9 cellular contexts compared by ENCODE assay signal in genomic region chr1:27564710-27565649, GRCh38. TPM values are rescaled to one million over a fixed set of nuclear protein-coding genes. Genes with fewer than 3 reads are reported as not detected.
A peak's percentile ranks its signal among the peaks of the same experiment; 100 is the strongest.
DNase-seq lines count a peak whose midpoint lies in the region; ATAC-seq and TF ChIP-seq lines count a peak whose summit lies in the region.
"Had no signal": no experiment of that assay in that cellular context is flagged by ENCODE, and none has a peak within 500 bp of the region (broad histone marks: within the 10 kb centered on the region; RNA-seq: fewer than 3 reads in every experiment).

No MANE protein-coding gene starts in this region.

- H3K4me1 ChIP-seq in mucosa of stomach (ENCODE audit: control insufficient read depth, insufficient read depth, low read length) (peaks cover 85% of the 10 kb centered on the region), thoracic aorta (ENCODE audit: control insufficient read depth in 1 of 2, low read depth in 2 of 2) (peaks cover 77 to 97% of the 10 kb centered on the region in 2 donors)

- intact Hi-C loops in dorsolateral prefrontal cortex (cut with DNase I) = loop anchor here in 1 of 2 donors (5.0 kb wide), 1 partner anchor 38 kb away; no protein-coding TSS in a partner anchor

- peak overlapping the region in 9 of 59 donors; percentile 9 to 32 (median 17) for H3K4me3 ChIP-seq in dorsolateral prefrontal cortex
- peak overlapping the region; percentile 22 for H3K4me3 ChIP-seq in mucosa of stomach (ENCODE audit: low read length)
- peak overlapping the region; percentile 53 for H3K4me3 ChIP-seq in thoracic aorta

- TF ChIP-seq CTCF in dorsolateral prefrontal cortex (IDR thresholded peaks at IDR 0.05 in 54 of 56, conservative IDR thresholded peaks at IDR 0.05 in 2 of 56; ENCODE audit: low read depth in 1 of 56, partially characterized antibody in 56 of 56) = no peak
- TF ChIP-seq CTCF in thoracic aorta (IDR thresholded peaks at IDR 0.05) = no peak

- ATAC-seq in thoracic aorta (ENCODE audit: insufficient number of reproducible peaks, low FRiP score, low read depth) (no peak), GM21447 (IDR thresholded peaks at IDR 0.05; ENCODE audit: unreplicated experiment) (no peak)

- DNase-seq in NCI-H446 treated with DMSO at 0.1 percent for 48 hours (lab: John Stamatoyannopoulos, UW) = peak; percentile 40
- DNase-seq in dorsolateral prefrontal cortex = peak in 1 of 10 donors; percentile 71
- DNase-seq in thoracic aorta (ENCODE audit: low spot score) = no peak
- no peak for DNase-seq in activated effector memory CD4-positive, alpha-beta T cell treated with anti-CD3 and anti-CD28 coated beads, Interleukin-2, amount 50 U/mL, for 16 hours
- no peak for DNase-seq in A172 (ENCODE audit: low spot score)
- no peak for DNase-seq in Ammon's horn (ENCODE audit: low spot score)
- DNase-seq: activated T-cell treated with anti-CD3 and anti-CD28 coated beads, Interleukin-2, amount 50 U/mL, for 1 hour had no signal

- H3K27ac ChIP-seq in dorsolateral prefrontal cortex (peak overlapping the region in 58 of 59 donors; percentile 31 to 94 (median 83)), thoracic aorta (peak overlapping the region; percentile 77 to 97)

- H3K9me3 ChIP-seq in mucosa of stomach (ENCODE audit: control insufficient read depth, low read length) = no peaks in the 10 kb centered on the region
- no peaks in the 10 kb centered on the region for H3K9me3 ChIP-seq in thoracic aorta

- H3K9ac ChIP-seq in mucosa of stomach (ENCODE audit: low read length) = peak overlapping the region; percentile 72

- H3K36me3 ChIP-seq in mucosa of stomach (ENCODE audit: control insufficient read depth, insufficient read depth, low read length) (no peaks in the 10 kb centered on the region), thoracic aorta (no peaks in the 10 kb centered on the region)

- H3K27me3 ChIP-seq in dorsolateral prefrontal cortex = no peaks in the 10 kb centered on the region
- H3K27me3 ChIP-seq in mucosa of stomach (ENCODE audit: control insufficient read depth, insufficient read depth, low read length) = no peaks in the 10 kb centered on the region
- no peaks in the 10 kb centered on the region for H3K27me3 ChIP-seq in thoracic aorta (replicated peaks; ENCODE audit: insufficient read depth)

RNA-seq across cellular contexts. Expression of gene AHDC1, which starts 39.0 kb away (rescaled TPM):
- 100 to 1,000 TPM in 21 of 120 experiments, 10 to 100 TPM in 99; 57.6 to 160 (median 87.2) TPM for total RNA-seq in dorsolateral prefrontal cortex
- 10 to 100 TPM; 38.3 to 55.4 TPM for total RNA-seq in thoracic aorta
- total RNA-seq in A172 (2014; rRNA removed; shearing (Covaris generic)) = 3.4 and 7.6 TPM in 2 replicates
